ENCODE assay signal across 32 cellular contexts in genomic region chr1:42369471-42369870, GRCh38. TPM values are rescaled to one million over a fixed set of nuclear protein-coding genes. Genes with fewer than 3 reads are reported as not detected.
"Had no signal": no experiment of that assay in that cellular context is flagged by ENCODE, and none has a peak within 500 bp of the region (broad histone marks: within the 10 kb centered on the region; RNA-seq: fewer than 3 reads in every experiment).

No MANE protein-coding gene starts in this region.

- H3K27ac ChIP-seq: neural progenitor cell, neutrophil, ovary, skin epidermis, stomach, suprapubic skin, thoracic aorta, tibial nerve, vagina had no signal

- H3K36me3 ChIP-seq: left lung, lower lobe of right lung, neural progenitor cell, neutrophil, ovary, stomach, suprapubic skin, thoracic aorta, tibial nerve, upper lobe of left lung, vagina had no signal

- DNase-seq: hypothalamus; immature natural killer cell; left cardiac atrium; left lung; lower lobe of right lung; mammary epithelial cell; mesenchymal stem cell; naive B cell; natural killer cell; nephron progenitor cell; occipital lobe; ovary; retina; right cardiac atrium; stimulated activated CD4-positive, alpha-beta T cell treated with anti-CD3 and anti-CD28 coated beads, Interleukin-12 subunit alpha, Interleukin-12 subunit beta, amount 100 ng/mL, for 4 hours; stimulated activated CD4-positive, alpha-beta T cell treated with anti-CD3 and anti-CD28 coated beads, Interleukin-15, amount 100 ng/mL, for 24 hours; stimulated activated CD4-positive, alpha-beta T cell treated with anti-CD3 and anti-CD28 coated beads, Interleukin-2, amount 100 ng/mL, for 24 hours; stimulated activated CD4-positive, alpha-beta T cell treated with anti-CD3 and anti-CD28 coated beads, Interleukin-4, amount 100 ng/mL, for 1 hour; stimulated activated naive B cell treated with anti-CD40 and anti-IgM and Interleukin-4, amounts not matched to agents 10 μg/mL and 1 μg/mL and 100 μg/mL, for 72 hours; stimulated activated naive CD8-positive, alpha-beta T cell treated with anti-CD3 and anti-CD28 coated beads, Interleukin-15, Interleukin-2, amounts not matched to agents 100 U/mL and 50 U/mL, for 24 hours; stomach; upper lobe of left lung had no signal

- H3K27me3 ChIP-seq: left lung, neural progenitor cell, ovary, stomach, suprapubic skin, upper lobe of left lung, vagina had no signal

- H3K4me3 ChIP-seq: left lung, lower lobe of right lung, neural progenitor cell, ovary, skin epidermis, stomach, suprapubic skin, thoracic aorta, tibial nerve, upper lobe of left lung, vagina had no signal

- H3K4me2 ChIP-seq: neural progenitor cell had no signal

- H3K4me1 ChIP-seq: left lung, lower lobe of right lung, neural progenitor cell, stomach, tibial nerve, vagina had no signal

- H3K36me3 Mint-ChIP-seq: immature natural killer cell; mesothelial cell of epicardium; naive B cell; natural killer cell; neural progenitor cell; stimulated activated naive B cell treated with anti-CD40 and anti-IgM and Interleukin-4, amounts not matched to agents 10 μg/mL and 1 μg/mL and 100 μg/mL, for 72 hours had no signal

- H3K4me1 Mint-ChIP-seq: immature natural killer cell; mesothelial cell of epicardium; naive B cell; natural killer cell; neural progenitor cell; stimulated activated naive B cell treated with anti-CD40 and anti-IgM and Interleukin-4, amounts not matched to agents 10 μg/mL and 1 μg/mL and 100 μg/mL, for 72 hours had no signal

- H3K4me3 Mint-ChIP-seq: immature natural killer cell; mesothelial cell of epicardium; naive B cell; natural killer cell; nephron progenitor cell; neural progenitor cell; stimulated activated naive B cell treated with anti-CD40 and anti-IgM and Interleukin-4, amounts not matched to agents 10 μg/mL and 1 μg/mL and 100 μg/mL, for 72 hours had no signal

- H3K9me3 Mint-ChIP-seq: immature natural killer cell; mesothelial cell of epicardium; natural killer cell; nephron progenitor cell; neural progenitor cell; stimulated activated naive B cell treated with anti-CD40 and anti-IgM and Interleukin-4, amounts not matched to agents 10 μg/mL and 1 μg/mL and 100 μg/mL, for 72 hours had no signal

- H2AFZ ChIP-seq: neural progenitor cell had no signal

- H3K27ac Mint-ChIP-seq: immature natural killer cell; mesothelial cell of epicardium; naive B cell; natural killer cell; nephron progenitor cell; neural progenitor cell; progenitor cell of endocrine pancreas; stimulated activated naive B cell treated with anti-CD40 and anti-IgM and Interleukin-4, amounts not matched to agents 10 μg/mL and 1 μg/mL and 100 μg/mL, for 72 hours had no signal

- ATAC-seq: left cardiac atrium; left lung; lower lobe of right lung; natural killer cell; right cardiac atrium; sciatic nerve; stimulated activated naive B cell treated with anti-CD40 and anti-IgM and Interleukin-4, amounts not matched to agents 10 μg/mL and 1 μg/mL and 100 μg/mL, for 72 hours; stimulated activated naive CD8-positive, alpha-beta T cell treated with anti-CD3 and anti-CD28 coated beads, Interleukin-15, Interleukin-2, amounts not matched to agents 100 U/mL and 50 U/mL, for 24 hours had no signal

RNA-seq across cellular contexts. Expression of gene RIMKLA, which starts 11.1 kb away (rescaled TPM):
- total RNA-seq: mammary epithelial cell had no signal
